In genomic region chr1:91121366-91121765, GRCh38 we compare ENCODE assay signal across 18 cellular contexts.
A peak's percentile ranks its signal among the peaks of the same experiment; 100 is the strongest.
DNase-seq lines count a peak whose midpoint lies in the region; ATAC-seq and TF ChIP-seq lines count a peak whose summit lies in the region.
"Had no signal": no experiment of that assay in that cellular context is flagged by ENCODE, and none has a peak within 500 bp of the region (broad histone marks: within the 10 kb centered on the region; RNA-seq: fewer than 3 reads in every experiment).

No MANE protein-coding gene starts in this region.

- CTCF ChIA-PET in T-cell (lab: Charles Lee) = no interaction called here

- H3K27me3 Mint-ChIP-seq in neural crest cell (ENCODE audit: low read depth) (peaks cover 2% of the 10 kb centered on the region), type B pancreatic cell (no peaks in the 10 kb centered on the region), T-cell (peaks cover 3% of the 10 kb centered on the region in 2 donors)
- H3K27me3 Mint-ChIP-seq: CD4-positive, CD25-positive, alpha-beta regulatory T cell had no signal

- H3K4me3 Mint-ChIP-seq in neural crest cell (no peak overlapping the region), type B pancreatic cell (no peak overlapping the region), T-cell (no peak overlapping the region)
- H3K4me3 Mint-ChIP-seq: CD4-positive, CD25-positive, alpha-beta regulatory T cell had no signal

- intact Hi-C loops in left colon (cut with DNase I, micrococcal nuclease) = no loop called here

- H3K9me3 Mint-ChIP-seq in neural crest cell (no peaks in the 10 kb centered on the region), type B pancreatic cell (peaks cover 6% of the 10 kb centered on the region), T-cell (no peaks in the 10 kb centered on the region)

- H3K36me3 Mint-ChIP-seq in neural crest cell (ENCODE audit: low read depth) = no peaks in the 10 kb centered on the region
- no peaks in the 10 kb centered on the region for H3K36me3 Mint-ChIP-seq in type B pancreatic cell
- H3K36me3 Mint-ChIP-seq in T-cell = no peaks in the 10 kb centered on the region
- H3K36me3 Mint-ChIP-seq: CD4-positive, CD25-positive, alpha-beta regulatory T cell had no signal

- ATAC-seq in left colon (peak; percentile 92), T-cell (replicated peaks in 1 of 4) (no peak)
- ATAC-seq: PC-3 had no signal

- H3K4me1 Mint-ChIP-seq in neural crest cell (no peaks in the 10 kb centered on the region), type B pancreatic cell (ENCODE audit: unreplicated experiment) (peaks cover 23% of the 10 kb centered on the region), T-cell (peaks cover 0 to 14% (median 0%) of the 10 kb centered on the region in 3 donors)
- H3K4me1 Mint-ChIP-seq: CD4-positive, CD25-positive, alpha-beta regulatory T cell had no signal

- peak overlapping the region; percentile 63 for H3K27ac Mint-ChIP-seq in neural crest cell (ENCODE audit: unreplicated experiment)
- H3K27ac Mint-ChIP-seq in type B pancreatic cell = peak overlapping the region; percentile 92
- no peak overlapping the region for H3K27ac Mint-ChIP-seq in T-cell
- H3K27ac Mint-ChIP-seq: CD4-positive, CD25-positive, alpha-beta regulatory T cell had no signal

- peak; percentile 29 for DNase-seq in HuH-7 (ENCODE audit: low spot score)
- DNase-seq in left colon = no peak
- DNase-seq in neural crest cell (ENCODE audit: low read depth, low spot score) = no peak
- no peak for DNase-seq in type B pancreatic cell (ENCODE audit: extremely low spot score, unreplicated experiment)
- no peak for DNase-seq in T-cell
- DNase-seq in GM19238 (ENCODE audit: insufficient read length, low spot score) = no peak
- no peak for DNase-seq in AG20443 (ENCODE audit: low spot score)
- DNase-seq in DMS114 treated with DMSO at 0.1 percent for 48 hours (lab: John Stamatoyannopoulos, UW; ENCODE audit: unreplicated experiment) = no peak
- DNase-seq: ACHN; CD4-positive, CD25-positive, alpha-beta regulatory T cell; DMS53; GM23248; MV-4-11; NCI-H1417 treated with DMSO at 0.1 percent for 48 hours; NCI-H2029; NCI-H510A; PC-3; SW 1271 had no signal

- POLR2A ChIA-PET in T-cell (lab: Charles Lee) = no interaction called here

- TF ChIP-seq CTCF in neural crest cell (conservative IDR thresholded peaks at IDR 0.05) (no peak), type B pancreatic cell (conservative IDR thresholded peaks at IDR 0.05) (no peak)

Comparison
In these comparisons a context has a peak if more than half of its experiments do, and no peak if none do; other contexts are left out.
1. H3K27ac Mint-ChIP-seq: peak in neural crest cell (single experiment) and type B pancreatic cell (single experiment); none in T-cell (0 of 2).